ENCODE assay signal across 14 cellular contexts in the genomic region with DNA sequence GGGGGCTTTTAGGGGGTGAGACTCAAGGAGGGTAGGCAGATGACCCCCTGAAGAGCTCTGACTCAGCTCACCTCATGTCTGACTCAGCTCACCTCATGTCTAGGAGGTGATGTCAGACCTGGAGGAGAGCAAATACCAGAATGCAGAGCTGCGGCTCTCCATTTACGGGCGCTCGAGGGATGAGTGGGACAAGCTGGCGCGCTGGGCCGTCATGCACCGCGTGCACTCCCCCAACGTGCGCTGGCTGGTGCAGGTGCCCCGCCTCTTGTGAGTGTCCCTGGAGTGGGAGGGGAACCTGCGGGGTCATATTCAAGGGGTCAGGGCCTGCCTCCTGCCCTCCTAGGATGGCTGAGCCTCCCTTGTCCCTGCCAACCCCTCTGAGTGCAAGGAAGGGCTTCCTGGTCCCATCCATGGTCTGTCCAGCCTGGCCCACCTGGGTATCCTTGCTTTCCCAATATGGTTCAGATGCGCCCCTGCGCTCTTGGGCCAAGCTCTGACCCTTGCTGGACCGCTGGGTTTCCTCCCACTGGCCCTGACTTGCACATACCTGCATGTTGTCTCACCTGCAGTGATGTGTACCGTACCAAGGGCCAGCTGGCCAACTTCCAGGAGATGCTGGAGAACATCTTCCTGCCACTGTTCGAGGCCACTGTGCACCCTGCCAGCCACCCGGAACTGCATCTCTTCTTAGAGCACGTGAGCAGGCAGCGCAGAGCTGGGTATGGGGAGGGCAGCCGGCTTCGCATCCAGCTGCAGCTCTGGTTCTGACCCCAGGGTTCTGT. TPM values are rescaled to one million over a fixed set of nuclear protein-coding genes. Genes with fewer than 3 reads are reported as not detected.
DNase-seq lines count a peak whose midpoint lies in the region; ATAC-seq and TF ChIP-seq lines count a peak whose summit lies in the region.
"Had no signal": no experiment of that assay in that cellular context is flagged by ENCODE, and none has a peak within 500 bp of the region (broad histone marks: within the 10 kb centered on the region; RNA-seq: fewer than 3 reads in every experiment).

No MANE protein-coding gene starts in this region.

- H3K9me3 Mint-ChIP-seq in activated naive CD8-positive, alpha-beta T cell (ENCODE audit: low read depth) = no peaks in the 10 kb centered on the region
- H3K9me3 Mint-ChIP-seq in activated naive CD8-positive, alpha-beta T cell treated with anti-CD3 and anti-CD28 coated beads for 36 hours = no peaks in the 10 kb centered on the region
- H3K9me3 Mint-ChIP-seq in stimulated activated effector memory CD8-positive, alpha-beta T cell treated with anti-CD3 and anti-CD28 coated beads, Interleukin-12 subunit alpha, Interleukin-12 subunit beta, amount 100 ng/mL, for 72 hours = no peaks in the 10 kb centered on the region
- no peaks in the 10 kb centered on the region for H3K9me3 Mint-ChIP-seq in naive thymus-derived CD8-positive, alpha-beta T cell

- no peak for DNase-seq in activated naive CD8-positive, alpha-beta T cell treated with anti-CD3 and anti-CD28 coated beads for 36 hours
- DNase-seq in T1000 (lab: John Stamatoyannopoulos, UW) (peak; percentile 51), foreskin keratinocyte (peak in 1 of 2 donors; percentile 47)
- DNase-seq in stimulated activated effector memory CD8-positive, alpha-beta T cell treated with anti-CD3 and anti-CD28 coated beads, Interleukin-12 subunit alpha, Interleukin-12 subunit beta, amount 100 ng/mL, for 72 hours (ENCODE audit: low spot score in 2 of 2) = peak in 1 of 2 donors; percentile 46
- DNase-seq in naive thymus-derived CD8-positive, alpha-beta T cell = no peak
- DNase-seq: body of pancreas, NCI-H1092 treated with DMSO at 0.1 percent for 48 hours, NCI-H510A, T-helper 2 cell had no signal

- peak; percentile 21 for ATAC-seq in foreskin keratinocyte
- ATAC-seq in stimulated activated effector memory CD8-positive, alpha-beta T cell treated with anti-CD3 and anti-CD28 coated beads, Interleukin-12 subunit alpha, Interleukin-12 subunit beta, amount 100 ng/mL, for 72 hours = peak; percentile 59
- ATAC-seq in HG03159 (IDR thresholded peaks at IDR 0.05; ENCODE audit: unreplicated experiment) = no peak
- ATAC-seq in GM18868 (IDR thresholded peaks at IDR 0.05; ENCODE audit: unreplicated experiment) = no peak
- ATAC-seq in naive thymus-derived CD8-positive, alpha-beta T cell = no peak
- ATAC-seq: body of pancreas had no signal

- peaks cover 10% of the 10 kb centered on the region for H3K4me1 Mint-ChIP-seq in activated naive CD8-positive, alpha-beta T cell (ENCODE audit: low read depth)
- H3K4me1 Mint-ChIP-seq in activated naive CD8-positive, alpha-beta T cell treated with anti-CD3 and anti-CD28 coated beads for 36 hours = peaks cover 4% of the 10 kb centered on the region
- peaks cover 35% of the 10 kb centered on the region for H3K4me1 Mint-ChIP-seq in stimulated activated effector memory CD8-positive, alpha-beta T cell treated with anti-CD3 and anti-CD28 coated beads, Interleukin-12 subunit alpha, Interleukin-12 subunit beta, amount 100 ng/mL, for 72 hours
- peaks cover 14 to 24% (median 18%) of the 10 kb centered on the region in 4 donors for H3K4me1 Mint-ChIP-seq in naive thymus-derived CD8-positive, alpha-beta T cell

- H3K4me3 Mint-ChIP-seq in activated naive CD8-positive, alpha-beta T cell = no peak overlapping the region
- no peak overlapping the region for H3K4me3 Mint-ChIP-seq in activated naive CD8-positive, alpha-beta T cell treated with anti-CD3 and anti-CD28 coated beads for 36 hours
- no peak overlapping the region for H3K4me3 Mint-ChIP-seq in stimulated activated effector memory CD8-positive, alpha-beta T cell treated with anti-CD3 and anti-CD28 coated beads, Interleukin-12 subunit alpha, Interleukin-12 subunit beta, amount 100 ng/mL, for 72 hours
- no peak overlapping the region for H3K4me3 Mint-ChIP-seq in naive thymus-derived CD8-positive, alpha-beta T cell

- no peaks in the 10 kb centered on the region for H3K27me3 ChIP-seq in foreskin keratinocyte
- H3K27me3 ChIP-seq: body of pancreas, suprapubic skin had no signal

- TF ChIP-seq CTCF in foreskin keratinocyte (conservative IDR thresholded peaks at IDR 0.05) = no peak

- peak overlapping the region; percentile 46 for H3K27ac Mint-ChIP-seq in activated naive CD8-positive, alpha-beta T cell
- no peak overlapping the region for H3K27ac Mint-ChIP-seq in activated naive CD8-positive, alpha-beta T cell treated with anti-CD3 and anti-CD28 coated beads for 36 hours
- H3K27ac Mint-ChIP-seq in stimulated activated effector memory CD8-positive, alpha-beta T cell treated with anti-CD3 and anti-CD28 coated beads, Interleukin-12 subunit alpha, Interleukin-12 subunit beta, amount 100 ng/mL, for 72 hours = peak overlapping the region; percentile 26
- peak overlapping the region in 2 of 10 donors; percentile 20 to 73 for H3K27ac Mint-ChIP-seq in naive thymus-derived CD8-positive, alpha-beta T cell

- H3K4me1 ChIP-seq in foreskin keratinocyte = no peaks in the 10 kb centered on the region

- no peak overlapping the region for H3K27ac ChIP-seq in foreskin keratinocyte
- H3K27ac ChIP-seq: body of pancreas, PC-9, suprapubic skin had no signal

- H3K27me3 Mint-ChIP-seq in activated naive CD8-positive, alpha-beta T cell = no peaks in the 10 kb centered on the region
- H3K27me3 Mint-ChIP-seq in activated naive CD8-positive, alpha-beta T cell treated with anti-CD3 and anti-CD28 coated beads for 36 hours = no peaks in the 10 kb centered on the region
- H3K27me3 Mint-ChIP-seq in naive thymus-derived CD8-positive, alpha-beta T cell = no peaks in the 10 kb centered on the region

- POLR2A ChIA-PET in naive thymus-derived CD8-positive, alpha-beta T cell (lab: Charles Lee) = no interaction called here

- H3K36me3 Mint-ChIP-seq in activated naive CD8-positive, alpha-beta T cell = peaks cover 2% of the 10 kb centered on the region
- peaks cover 6% of the 10 kb centered on the region for H3K36me3 Mint-ChIP-seq in activated naive CD8-positive, alpha-beta T cell treated with anti-CD3 and anti-CD28 coated beads for 36 hours
- peaks cover 61% of the 10 kb centered on the region for H3K36me3 Mint-ChIP-seq in stimulated activated effector memory CD8-positive, alpha-beta T cell treated with anti-CD3 and anti-CD28 coated beads, Interleukin-12 subunit alpha, Interleukin-12 subunit beta, amount 100 ng/mL, for 72 hours
- H3K36me3 Mint-ChIP-seq in naive thymus-derived CD8-positive, alpha-beta T cell = peaks cover 0 to 59% (median 10%) of the 10 kb centered on the region in 3 donors

RNA-seq across cellular contexts. Expression of gene AMPD2, which starts 9.1 kb away (rescaled TPM):
- 10 to 100 TPM; 89.5 to 91.4 TPM for total RNA-seq in activated naive CD8-positive, alpha-beta T cell treated with anti-CD3 and anti-CD28 coated beads for 36 hours
- total RNA-seq in foreskin keratinocyte = 26.8 and 28.1 TPM in 2 replicates
- polyA plus RNA-seq in foreskin keratinocyte = 20.2 and 20.3 TPM in 2 replicates
- total RNA-seq in naive thymus-derived CD8-positive, alpha-beta T cell = 10 to 100 TPM; 71.1 to 76.0 TPM
- 10 to 100 TPM; 21.9 to 33.9 (median 24.4) TPM for polyA plus RNA-seq in naive thymus-derived CD8-positive, alpha-beta T cell

RNA-seq across cellular contexts. Expression of gene GNAT2, which starts 9.3 kb away (rescaled TPM):
- total RNA-seq in activated naive CD8-positive, alpha-beta T cell treated with anti-CD3 and anti-CD28 coated beads for 36 hours = under 1 TPM; 0.64 to 0.91 TPM
- total RNA-seq in foreskin keratinocyte = not detected in 2 replicates
- 0.04 and 0.09 TPM in 2 replicates for polyA plus RNA-seq in foreskin keratinocyte
- total RNA-seq in naive thymus-derived CD8-positive, alpha-beta T cell = not detected
- polyA plus RNA-seq in naive thymus-derived CD8-positive, alpha-beta T cell = not detected
- total RNA-seq: body of pancreas, suprapubic skin had no signal

RNA-seq across cellular contexts. Expression of gene GSTM4, which starts 27.2 kb away (rescaled TPM):
- total RNA-seq in activated naive CD8-positive, alpha-beta T cell treated with anti-CD3 and anti-CD28 coated beads for 36 hours = 1 to 10 TPM; 2.4 to 3.0 TPM
- 5.8 and 11.7 TPM in 2 replicates for total RNA-seq in foreskin keratinocyte
- polyA plus RNA-seq in foreskin keratinocyte = 10.9 and 18.2 TPM in 2 replicates
- total RNA-seq in naive thymus-derived CD8-positive, alpha-beta T cell = 1 to 10 TPM; 2.5 to 3.8 TPM
- 10 to 100 TPM in 2 of 3 donors, 1 to 10 TPM in 1; 8.6 to 17.4 (median 17.3) TPM for polyA plus RNA-seq in naive thymus-derived CD8-positive, alpha-beta T cell

RNA-seq across cellular contexts. Expression of gene GSTM2, which starts 39.1 kb away (rescaled TPM):
- total RNA-seq in activated naive CD8-positive, alpha-beta T cell treated with anti-CD3 and anti-CD28 coated beads for 36 hours = 1 to 10 TPM; 7.4 to 8.5 TPM
- total RNA-seq in foreskin keratinocyte = 6.7 and 8.5 TPM in 2 replicates
- 18.1 and 20.9 TPM in 2 replicates for polyA plus RNA-seq in foreskin keratinocyte
- total RNA-seq in naive thymus-derived CD8-positive, alpha-beta T cell = 10 to 100 TPM; 70.7 to 75.9 TPM
- polyA plus RNA-seq in naive thymus-derived CD8-positive, alpha-beta T cell = 10 to 100 TPM; 20.8 to 51.7 (median 40.7) TPM

RNA-seq across cellular contexts. Expression of gene GSTM1, which starts 58.9 kb away (rescaled TPM):
- not detected for total RNA-seq in activated naive CD8-positive, alpha-beta T cell treated with anti-CD3 and anti-CD28 coated beads for 36 hours
- 17.9 and 19.5 TPM in 2 replicates for total RNA-seq in foreskin keratinocyte
- 41.0 and 45.9 TPM in 2 replicates for polyA plus RNA-seq in foreskin keratinocyte
- total RNA-seq in naive thymus-derived CD8-positive, alpha-beta T cell = under 1 TPM in 1 of 2 experiments, not detected in 1; 0.38 TPM
- 10 to 100 TPM in 2 of 3 donors, not detected in 1; 54.7 to 62.0 TPM for polyA plus RNA-seq in naive thymus-derived CD8-positive, alpha-beta T cell
- total RNA-seq: PC-9 had no signal

Comparison
In these comparisons a context has a peak if more than half of its experiments do, and no peak if none do; other contexts are left out.
1. ATAC-seq: peak in foreskin keratinocyte (single experiment) and stimulated activated effector memory CD8-positive, alpha-beta T cell treated with anti-CD3 and anti-CD28 coated beads, Interleukin-12 subunit alpha, Interleukin-12 subunit beta, amount 100 ng/mL, for 72 hours (single experiment); none in HG03159 (single experiment), GM18868 (single experiment) and naive thymus-derived CD8-positive, alpha-beta T cell (0 of 2).